Comparison of ENCODE assay signal across 1 cellular context in the genomic region with DNA sequence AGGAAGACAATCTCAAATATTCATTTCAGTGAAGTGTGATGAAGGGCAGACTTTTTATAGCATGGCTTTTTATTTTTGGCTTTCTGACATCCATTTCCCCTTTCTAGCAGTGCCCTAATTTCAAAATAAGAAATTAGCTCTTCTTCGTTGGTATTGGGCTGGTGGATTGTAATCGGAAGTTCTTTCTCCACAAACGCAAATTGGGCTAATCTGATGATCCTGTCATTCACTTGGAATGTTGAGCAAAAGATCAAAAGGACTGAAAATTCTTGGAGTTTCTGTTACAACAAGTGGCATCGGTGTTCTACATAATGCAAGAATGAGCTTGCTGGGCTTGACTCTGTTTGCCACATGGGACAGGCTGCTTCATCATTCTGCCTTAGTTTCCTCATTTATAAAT.
TF ChIP-seq lines count a peak whose summit lies in the region.

No MANE protein-coding gene starts in this region.

TF ChIP-seq in HepG2, 621 proteins besides CTCF, POLR2A, EP300 and RAD21 (continued from another document and continues in another):
- TF ChIP-seq, protein P1, sequence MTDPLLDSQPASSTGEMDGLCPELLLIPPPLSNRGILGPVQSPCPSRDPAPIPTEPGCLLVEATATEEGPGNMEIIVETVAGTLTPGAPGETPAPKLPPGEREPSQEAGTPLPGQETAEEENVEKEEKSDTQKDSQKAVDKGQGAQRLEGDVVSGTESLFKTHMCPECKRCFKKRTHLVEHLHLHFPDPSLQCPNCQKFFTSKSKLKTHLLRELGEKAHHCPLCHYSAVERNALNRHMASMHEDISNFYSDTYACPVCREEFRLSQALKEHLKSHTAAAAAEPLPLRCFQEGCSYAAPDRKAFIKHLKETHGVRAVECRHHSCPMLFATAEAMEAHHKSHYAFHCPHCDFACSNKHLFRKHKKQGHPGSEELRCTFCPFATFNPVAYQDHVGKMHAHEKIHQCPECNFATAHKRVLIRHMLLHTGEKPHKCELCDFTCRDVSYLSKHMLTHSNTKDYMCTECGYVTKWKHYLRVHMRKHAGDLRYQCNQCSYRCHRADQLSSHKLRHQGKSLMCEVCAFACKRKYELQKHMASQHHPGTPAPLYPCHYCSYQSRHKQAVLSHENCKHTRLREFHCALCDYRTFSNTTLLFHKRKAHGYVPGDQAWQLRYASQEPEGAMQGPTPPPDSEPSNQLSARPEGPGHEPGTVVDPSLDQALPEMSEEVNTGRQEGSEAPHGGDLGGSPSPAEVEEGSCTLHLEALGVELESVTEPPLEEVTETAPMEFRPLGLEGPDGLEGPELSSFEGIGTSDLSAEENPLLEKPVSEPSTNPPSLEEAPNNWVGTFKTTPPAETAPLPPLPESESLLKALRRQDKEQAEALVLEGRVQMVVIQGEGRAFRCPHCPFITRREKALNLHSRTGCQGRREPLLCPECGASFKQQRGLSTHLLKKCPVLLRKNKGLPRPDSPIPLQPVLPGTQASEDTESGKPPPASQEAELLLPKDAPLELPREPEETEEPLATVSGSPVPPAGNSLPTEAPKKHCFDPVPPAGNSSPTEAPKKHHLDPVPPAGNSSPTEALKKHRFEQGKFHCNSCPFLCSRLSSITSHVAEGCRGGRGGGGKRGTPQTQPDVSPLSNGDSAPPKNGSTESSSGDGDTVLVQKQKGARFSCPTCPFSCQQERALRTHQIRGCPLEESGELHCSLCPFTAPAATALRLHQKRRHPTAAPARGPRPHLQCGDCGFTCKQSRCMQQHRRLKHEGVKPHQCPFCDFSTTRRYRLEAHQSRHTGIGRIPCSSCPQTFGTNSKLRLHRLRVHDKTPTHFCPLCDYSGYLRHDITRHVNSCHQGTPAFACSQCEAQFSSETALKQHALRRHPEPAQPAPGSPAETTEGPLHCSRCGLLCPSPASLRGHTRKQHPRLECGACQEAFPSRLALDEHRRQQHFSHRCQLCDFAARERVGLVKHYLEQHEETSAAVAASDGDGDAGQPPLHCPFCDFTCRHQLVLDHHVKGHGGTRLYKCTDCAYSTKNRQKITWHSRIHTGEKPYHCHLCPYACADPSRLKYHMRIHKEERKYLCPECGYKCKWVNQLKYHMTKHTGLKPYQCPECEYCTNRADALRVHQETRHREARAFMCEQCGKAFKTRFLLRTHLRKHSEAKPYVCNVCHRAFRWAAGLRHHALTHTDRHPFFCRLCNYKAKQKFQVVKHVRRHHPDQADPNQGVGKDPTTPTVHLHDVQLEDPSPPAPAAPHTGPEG (CRISPR knock-in tag; IDR thresholded peaks at IDR 0.05): no peak
- TF ChIP-seq ZFP82 (CRISPR knock-in tag; IDR thresholded peaks at IDR 0.05; ENCODE audit: borderline replicate concordance) (no peak), FOSL1 (CRISPR knock-in tag; IDR thresholded peaks at IDR 0.05; ENCODE audit: borderline replicate concordance) (peak; percentile 38; the same call in 1 of the 2 replicates), TEAD3 (CRISPR knock-in tag; optimal IDR thresholded peaks at IDR 0.05; ENCODE audit: borderline replicate concordance) (peak; percentile 72), ZNF562 (CRISPR knock-in tag; IDR thresholded peaks at IDR 0.05; ENCODE audit: borderline replicate concordance) (no peak), SP5 (CRISPR knock-in tag; IDR thresholded peaks at IDR 0.05; ENCODE audit: borderline replicate concordance, low read depth) (no peak), ZFYVE20 (CRISPR knock-in tag; IDR thresholded peaks at IDR 0.05; ENCODE audit: borderline replicate concordance, low read depth) (no peak), CHD4 (IDR thresholded peaks at IDR 0.05; ENCODE audit: borderline replicate concordance, low read length) (0 out of 2 replicates have a peak, but pooled peaks have one; percentile 43), PAWR (CRISPR knock-in tag; IDR thresholded peaks at IDR 0.05; ENCODE audit: borderline replicate concordance) (no peak), ISL2 (CRISPR knock-in tag; IDR thresholded peaks at IDR 0.05) (peak; percentile 66; the same call in 1 of the 2 replicates), MED1 (CRISPR knock-in tag; IDR thresholded peaks at IDR 0.05) (0 out of 2 replicates have a peak, but pooled peaks have one; percentile 37), SOX13 (IDR thresholded peaks at IDR 0.05) (no peak), SOX13 (CRISPR knock-in tag; conservative IDR thresholded peaks at IDR 0.05 in 1 of 2, IDR thresholded peaks at IDR 0.05 in 1 of 2) (peak in 1 of 2 experiments; percentile 53; a peak in 1 of 4 replicates), SIX1 (CRISPR knock-in tag; IDR thresholded peaks at IDR 0.05; ENCODE audit: borderline replicate concordance) (no peak), ZNF737 (CRISPR knock-in tag; IDR thresholded peaks at IDR 0.05; ENCODE audit: borderline replicate concordance) (no peak), KDM2A (CRISPR knock-in tag; IDR thresholded peaks at IDR 0.05; ENCODE audit: borderline replicate concordance, low read depth) (no peak), HOXA7 (CRISPR knock-in tag; IDR thresholded peaks at IDR 0.05) (no peak), ZNF101 (CRISPR knock-in tag; IDR thresholded peaks at IDR 0.05; ENCODE audit: borderline replicate concordance, low read depth) (no peak)
- TF ChIP-seq, protein P2, sequence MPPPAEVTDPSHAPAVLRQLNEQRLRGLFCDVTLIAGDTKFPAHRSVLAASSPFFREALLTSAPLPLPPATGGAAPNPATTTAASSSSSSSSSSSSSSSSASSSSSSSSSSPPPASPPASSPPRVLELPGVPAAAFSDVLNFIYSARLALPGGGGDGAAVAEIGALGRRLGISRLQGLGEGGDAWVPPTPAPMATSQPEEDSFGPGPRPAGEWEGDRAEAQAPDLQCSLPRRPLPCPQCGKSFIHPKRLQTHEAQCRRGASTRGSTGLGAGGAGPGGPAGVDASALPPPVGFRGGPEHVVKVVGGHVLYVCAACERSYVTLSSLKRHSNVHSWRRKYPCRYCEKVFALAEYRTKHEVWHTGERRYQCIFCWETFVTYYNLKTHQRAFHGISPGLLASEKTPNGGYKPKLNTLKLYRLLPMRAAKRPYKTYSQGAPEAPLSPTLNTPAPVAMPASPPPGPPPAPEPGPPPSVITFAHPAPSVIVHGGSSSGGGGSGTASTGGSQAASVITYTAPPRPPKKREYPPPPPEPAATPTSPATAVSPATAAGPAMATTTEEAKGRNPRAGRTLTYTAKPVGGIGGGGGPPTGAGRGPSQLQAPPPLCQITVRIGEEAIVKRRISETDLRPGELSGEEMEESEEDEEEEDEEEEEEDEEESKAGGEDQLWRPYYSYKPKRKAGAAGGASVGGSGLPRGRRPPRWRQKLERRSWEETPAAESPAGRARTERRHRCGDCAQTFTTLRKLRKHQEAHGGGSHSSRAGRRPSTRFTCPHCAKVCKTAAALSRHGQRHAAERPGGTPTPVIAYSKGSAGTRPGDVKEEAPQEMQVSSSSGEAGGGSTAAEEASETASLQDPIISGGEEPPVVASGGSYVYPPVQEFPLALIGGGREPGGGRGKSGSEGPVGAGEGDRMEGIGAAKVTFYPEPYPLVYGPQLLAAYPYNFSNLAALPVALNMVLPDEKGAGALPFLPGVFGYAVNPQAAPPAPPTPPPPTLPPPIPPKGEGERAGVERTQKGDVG (CRISPR knock-in tag; IDR thresholded peaks at IDR 0.05; ENCODE audit: borderline replicate concordance): no peak
- TF ChIP-seq, protein P3, sequence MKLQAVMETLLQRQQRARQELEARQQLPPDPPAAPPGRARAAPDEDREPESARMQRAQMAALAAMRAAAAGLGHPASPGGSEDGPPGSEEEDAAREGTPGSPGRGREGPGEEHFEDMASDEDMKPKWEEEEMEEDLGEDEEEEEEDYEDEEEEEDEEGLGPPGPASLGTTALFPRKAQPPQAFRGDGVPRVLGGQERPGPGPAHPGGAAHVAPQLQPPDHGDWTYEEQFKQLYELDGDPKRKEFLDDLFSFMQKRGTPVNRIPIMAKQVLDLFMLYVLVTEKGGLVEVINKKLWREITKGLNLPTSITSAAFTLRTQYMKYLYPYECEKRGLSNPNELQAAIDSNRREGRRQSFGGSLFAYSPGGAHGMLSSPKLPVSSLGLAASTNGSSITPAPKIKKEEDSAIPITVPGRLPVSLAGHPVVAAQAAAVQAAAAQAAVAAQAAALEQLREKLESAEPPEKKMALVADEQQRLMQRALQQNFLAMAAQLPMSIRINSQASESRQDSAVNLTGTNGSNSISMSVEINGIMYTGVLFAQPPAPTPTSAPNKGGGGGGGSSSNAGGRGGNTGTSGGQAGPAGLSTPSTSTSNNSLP (IDR thresholded peaks at IDR 0.05; ENCODE audit: low read depth, low read length): peak; percentile 54; the same call in 1 of the 2 replicates
- TF ChIP-seq, protein P4, sequence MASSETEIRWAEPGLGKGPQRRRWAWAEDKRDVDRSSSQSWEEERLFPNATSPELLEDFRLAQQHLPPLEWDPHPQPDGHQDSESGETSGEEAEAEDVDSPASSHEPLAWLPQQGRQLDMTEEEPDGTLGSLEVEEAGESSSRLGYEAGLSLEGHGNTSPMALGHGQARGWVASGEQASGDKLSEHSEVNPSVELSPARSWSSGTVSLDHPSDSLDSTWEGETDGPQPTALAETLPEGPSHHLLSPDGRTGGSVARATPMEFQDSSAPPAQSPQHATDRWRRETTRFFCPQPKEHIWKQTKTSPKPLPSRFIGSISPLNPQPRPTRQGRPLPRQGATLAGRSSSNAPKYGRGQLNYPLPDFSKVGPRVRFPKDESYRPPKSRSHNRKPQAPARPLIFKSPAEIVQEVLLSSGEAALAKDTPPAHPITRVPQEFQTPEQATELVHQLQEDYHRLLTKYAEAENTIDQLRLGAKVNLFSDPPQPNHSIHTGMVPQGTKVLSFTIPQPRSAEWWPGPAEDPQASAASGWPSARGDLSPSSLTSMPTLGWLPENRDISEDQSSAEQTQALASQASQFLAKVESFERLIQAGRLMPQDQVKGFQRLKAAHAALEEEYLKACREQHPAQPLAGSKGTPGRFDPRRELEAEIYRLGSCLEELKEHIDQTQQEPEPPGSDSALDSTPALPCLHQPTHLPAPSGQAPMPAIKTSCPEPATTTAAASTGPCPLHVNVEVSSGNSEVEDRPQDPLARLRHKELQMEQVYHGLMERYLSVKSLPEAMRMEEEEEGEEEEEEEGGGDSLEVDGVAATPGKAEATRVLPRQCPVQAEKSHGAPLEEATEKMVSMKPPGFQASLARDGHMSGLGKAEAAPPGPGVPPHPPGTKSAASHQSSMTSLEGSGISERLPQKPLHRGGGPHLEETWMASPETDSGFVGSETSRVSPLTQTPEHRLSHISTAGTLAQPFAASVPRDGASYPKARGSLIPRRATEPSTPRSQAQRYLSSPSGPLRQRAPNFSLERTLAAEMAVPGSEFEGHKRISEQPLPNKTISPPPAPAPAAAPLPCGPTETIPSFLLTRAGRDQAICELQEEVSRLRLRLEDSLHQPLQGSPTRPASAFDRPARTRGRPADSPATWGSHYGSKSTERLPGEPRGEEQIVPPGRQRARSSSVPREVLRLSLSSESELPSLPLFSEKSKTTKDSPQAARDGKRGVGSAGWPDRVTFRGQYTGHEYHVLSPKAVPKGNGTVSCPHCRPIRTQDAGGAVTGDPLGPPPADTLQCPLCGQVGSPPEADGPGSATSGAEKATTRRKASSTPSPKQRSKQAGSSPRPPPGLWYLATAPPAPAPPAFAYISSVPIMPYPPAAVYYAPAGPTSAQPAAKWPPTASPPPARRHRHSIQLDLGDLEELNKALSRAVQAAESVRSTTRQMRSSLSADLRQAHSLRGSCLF (CRISPR knock-in tag; IDR thresholded peaks at IDR 0.05; ENCODE audit: borderline replicate concordance): no peak
- TF ChIP-seq, protein P5, sequence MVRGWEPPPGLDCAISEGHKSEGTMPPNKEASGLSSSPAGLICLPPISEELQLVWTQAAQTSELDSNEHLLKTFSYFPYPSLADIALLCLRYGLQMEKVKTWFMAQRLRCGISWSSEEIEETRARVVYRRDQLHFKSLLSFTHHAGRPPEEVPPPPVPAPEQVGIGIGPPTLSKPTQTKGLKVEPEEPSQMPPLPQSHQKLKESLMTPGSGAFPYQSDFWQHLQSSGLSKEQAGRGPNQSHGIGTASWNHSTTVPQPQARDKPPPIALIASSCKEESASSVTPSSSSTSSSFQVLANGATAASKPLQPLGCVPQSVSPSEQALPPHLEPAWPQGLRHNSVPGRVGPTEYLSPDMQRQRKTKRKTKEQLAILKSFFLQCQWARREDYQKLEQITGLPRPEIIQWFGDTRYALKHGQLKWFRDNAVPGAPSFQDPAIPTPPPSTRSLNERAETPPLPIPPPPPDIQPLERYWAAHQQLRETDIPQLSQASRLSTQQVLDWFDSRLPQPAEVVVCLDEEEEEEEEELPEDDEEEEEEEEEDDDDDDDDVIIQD (CRISPR knock-in tag; IDR thresholded peaks at IDR 0.05; ENCODE audit: low read depth): peak; percentile 65; the same call in 1 of the 2 replicates
- TF ChIP-seq, protein P6, sequence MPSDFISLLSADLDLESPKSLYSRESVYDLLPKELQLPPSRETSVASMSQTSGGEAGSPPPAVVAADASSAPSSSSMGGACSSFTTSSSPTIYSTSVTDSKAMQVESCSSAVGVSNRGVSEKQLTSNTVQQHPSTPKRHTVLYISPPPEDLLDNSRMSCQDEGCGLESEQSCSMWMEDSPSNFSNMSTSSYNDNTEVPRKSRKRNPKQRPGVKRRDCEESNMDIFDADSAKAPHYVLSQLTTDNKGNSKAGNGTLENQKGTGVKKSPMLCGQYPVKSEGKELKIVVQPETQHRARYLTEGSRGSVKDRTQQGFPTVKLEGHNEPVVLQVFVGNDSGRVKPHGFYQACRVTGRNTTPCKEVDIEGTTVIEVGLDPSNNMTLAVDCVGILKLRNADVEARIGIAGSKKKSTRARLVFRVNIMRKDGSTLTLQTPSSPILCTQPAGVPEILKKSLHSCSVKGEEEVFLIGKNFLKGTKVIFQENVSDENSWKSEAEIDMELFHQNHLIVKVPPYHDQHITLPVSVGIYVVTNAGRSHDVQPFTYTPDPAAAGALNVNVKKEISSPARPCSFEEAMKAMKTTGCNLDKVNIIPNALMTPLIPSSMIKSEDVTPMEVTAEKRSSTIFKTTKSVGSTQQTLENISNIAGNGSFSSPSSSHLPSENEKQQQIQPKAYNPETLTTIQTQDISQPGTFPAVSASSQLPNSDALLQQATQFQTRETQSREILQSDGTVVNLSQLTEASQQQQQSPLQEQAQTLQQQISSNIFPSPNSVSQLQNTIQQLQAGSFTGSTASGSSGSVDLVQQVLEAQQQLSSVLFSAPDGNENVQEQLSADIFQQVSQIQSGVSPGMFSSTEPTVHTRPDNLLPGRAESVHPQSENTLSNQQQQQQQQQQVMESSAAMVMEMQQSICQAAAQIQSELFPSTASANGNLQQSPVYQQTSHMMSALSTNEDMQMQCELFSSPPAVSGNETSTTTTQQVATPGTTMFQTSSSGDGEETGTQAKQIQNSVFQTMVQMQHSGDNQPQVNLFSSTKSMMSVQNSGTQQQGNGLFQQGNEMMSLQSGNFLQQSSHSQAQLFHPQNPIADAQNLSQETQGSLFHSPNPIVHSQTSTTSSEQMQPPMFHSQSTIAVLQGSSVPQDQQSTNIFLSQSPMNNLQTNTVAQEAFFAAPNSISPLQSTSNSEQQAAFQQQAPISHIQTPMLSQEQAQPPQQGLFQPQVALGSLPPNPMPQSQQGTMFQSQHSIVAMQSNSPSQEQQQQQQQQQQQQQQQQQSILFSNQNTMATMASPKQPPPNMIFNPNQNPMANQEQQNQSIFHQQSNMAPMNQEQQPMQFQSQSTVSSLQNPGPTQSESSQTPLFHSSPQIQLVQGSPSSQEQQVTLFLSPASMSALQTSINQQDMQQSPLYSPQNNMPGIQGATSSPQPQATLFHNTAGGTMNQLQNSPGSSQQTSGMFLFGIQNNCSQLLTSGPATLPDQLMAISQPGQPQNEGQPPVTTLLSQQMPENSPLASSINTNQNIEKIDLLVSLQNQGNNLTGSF (CRISPR knock-in tag; IDR thresholded peaks at IDR 0.05): no peak
- TF ChIP-seq, protein P7, sequence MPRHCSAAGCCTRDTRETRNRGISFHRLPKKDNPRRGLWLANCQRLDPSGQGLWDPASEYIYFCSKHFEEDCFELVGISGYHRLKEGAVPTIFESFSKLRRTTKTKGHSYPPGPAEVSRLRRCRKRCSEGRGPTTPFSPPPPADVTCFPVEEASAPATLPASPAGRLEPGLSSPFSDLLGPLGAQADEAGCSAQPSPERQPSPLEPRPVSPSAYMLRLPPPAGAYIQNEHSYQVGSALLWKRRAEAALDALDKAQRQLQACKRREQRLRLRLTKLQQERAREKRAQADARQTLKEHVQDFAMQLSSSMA (CRISPR knock-in tag; IDR thresholded peaks at IDR 0.05): no peak
